8 cellular contexts compared by ENCODE assay signal in genomic region chr10:22228943-22229755, GRCh38.
A peak's percentile ranks its signal among the peaks of the same experiment; 100 is the strongest.
DNase-seq lines count a peak whose midpoint lies in the region; ATAC-seq and TF ChIP-seq lines count a peak whose summit lies in the region.

No MANE protein-coding gene starts in this region.

- no peak for TF ChIP-seq CTCF in C4-2B (conservative IDR thresholded peaks at IDR 0.05)

- peak; percentile 71 for DNase-seq in NCI-H82 treated with DMSO at 0.1 percent for 48 hours (lab: John Stamatoyannopoulos, UW; ENCODE audit: unreplicated experiment)
- DNase-seq in activated CD8-positive, alpha-beta memory T cell treated with anti-CD3 and anti-CD28 coated beads for 1 hour (ENCODE audit: extremely low read depth in 1 of 2, low read depth in 1 of 2), result peak; percentile 58 to 63
- DNase-seq in effector memory CD4-positive, alpha-beta T cell, result peak; percentile 75 to 78 (median 77)
- DNase-seq in medulla oblongata (ENCODE audit: extremely low spot score), result peak; percentile 95
- peak; percentile 76 to 82 (median 82) for DNase-seq in stimulated activated CD4-positive, alpha-beta T cell treated with anti-CD3 and anti-CD28 coated beads, TNF-alpha, amount 100 ng/mL, for 4 hours (ENCODE audit: low read depth in 3 of 3)

- no peaks in the 10 kb centered on the region for H3K9me3 ChIP-seq in effector memory CD4-positive, alpha-beta T cell (ENCODE audit: control insufficient read depth, low read length)

- no peaks in the 10 kb centered on the region for H3K4me1 ChIP-seq in effector memory CD4-positive, alpha-beta T cell (ENCODE audit: control insufficient read depth, insufficient read depth, low read length, poor library complexity, severe bottlenecking)

- peak overlapping the region; percentile 86 for H3K4me3 ChIP-seq in effector memory CD4-positive, alpha-beta T cell (ENCODE audit: insufficient read depth, low read depth, low read length, poor library complexity, severe bottlenecking)

- H3K27me3 ChIP-seq in effector memory CD4-positive, alpha-beta T cell (replicated peaks; ENCODE audit: control insufficient read depth, insufficient read depth, low read length, poor library complexity, severe bottlenecking), result no peaks in the 10 kb centered on the region

- peak; percentile 93 for ATAC-seq in GM19397 (IDR thresholded peaks at IDR 0.05; ENCODE audit: unreplicated experiment)
- ATAC-seq in HG03558 (IDR thresholded peaks at IDR 0.05; ENCODE audit: extremely low read depth, unreplicated experiment), result peak; percentile 59

- peak overlapping the region; percentile 69 for H3K27ac ChIP-seq in C4-2B
- H3K27ac ChIP-seq in effector memory CD4-positive, alpha-beta T cell (ENCODE audit: insufficient read depth, low read length, poor library complexity, severe bottlenecking), result peak overlapping the region; percentile 70

- H3K36me3 ChIP-seq in effector memory CD4-positive, alpha-beta T cell (ENCODE audit: control insufficient read depth, insufficient read depth, low read length), result no peaks in the 10 kb centered on the region

Comparison
In these comparisons a context has a peak if more than half of its experiments do, and no peak if none do; other contexts are left out.
1. Peak in every context shown above with its lines: DNase-seq, ATAC-seq, H3K4me3 ChIP-seq and H3K27ac ChIP-seq.